In the genomic region with DNA sequence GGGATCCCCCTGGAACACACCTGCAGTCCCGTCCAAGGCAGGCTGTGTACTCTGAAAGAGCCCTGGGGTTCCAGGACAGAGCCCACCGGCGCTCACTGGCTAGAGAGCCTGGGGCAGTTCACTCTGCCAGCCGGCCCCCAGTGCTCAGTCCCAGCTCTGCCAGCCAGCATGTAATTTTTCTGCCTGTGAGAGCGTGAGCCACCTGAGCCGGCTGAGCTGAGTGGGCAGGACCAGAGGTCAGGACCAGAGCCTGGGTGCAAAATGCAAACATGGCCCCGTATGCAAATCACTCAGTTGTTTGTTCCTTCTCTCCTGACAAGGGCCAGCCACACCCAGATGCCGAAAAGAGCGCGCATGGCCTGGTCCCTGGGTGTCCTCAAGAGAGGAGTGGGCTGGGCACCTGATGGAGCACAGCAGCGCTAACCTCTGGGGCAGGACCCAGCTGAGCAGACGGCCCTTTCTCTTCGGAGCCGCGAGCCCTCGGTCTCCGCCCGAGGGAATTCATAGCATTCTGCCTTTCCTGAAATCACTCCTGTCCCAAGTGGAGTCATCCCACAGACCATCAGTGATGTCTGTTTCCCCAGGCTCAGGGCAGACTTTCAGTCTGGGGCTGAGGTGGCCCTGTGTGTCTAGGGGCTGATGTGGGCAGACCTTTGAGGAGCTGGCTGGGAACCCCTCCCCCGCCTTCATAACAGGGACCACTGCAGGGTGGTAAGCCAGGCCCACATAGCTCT, we compare ENCODE assay signal across 8 cellular contexts. TPM values are rescaled to one million over a fixed set of nuclear protein-coding genes. Genes with fewer than 3 reads are reported as not detected.
DNase-seq lines count a peak whose midpoint lies in the region; ATAC-seq and TF ChIP-seq lines count a peak whose summit lies in the region.

No MANE protein-coding gene starts in this region.

- ATAC-seq in GM18505 (IDR thresholded peaks at IDR 0.05; ENCODE audit: unreplicated experiment) (peak; percentile 21), HG02571 (IDR thresholded peaks at IDR 0.05; ENCODE audit: unreplicated experiment) (peak; percentile 46), GM18519 (IDR thresholded peaks at IDR 0.05; ENCODE audit: low FRiP score, unreplicated experiment) (no peak)

- no peak for TF ChIP-seq CTCF in Peyer's patch (IDR thresholded peaks at IDR 0.05)

- H4K91ac ChIP-seq in neuronal stem cell (ENCODE audit: low read depth, low read length, poor library complexity) = no peak overlapping the region

- no peaks in the 10 kb centered on the region for H3K79me1 ChIP-seq in neuronal stem cell (ENCODE audit: low read depth, low read length)

- H3K4me1 ChIP-seq in Peyer's patch = peaks cover 9 to 63% (median 41%) of the 10 kb centered on the region in 4 donors
- H3K4me1 ChIP-seq in neuronal stem cell (ENCODE audit: control insufficient read depth in 2 of 2, insufficient read depth in 1 of 2, low read depth in 1 of 2, low read length in 2 of 2) = peaks cover 31 to 33% of the 10 kb centered on the region in 2 donors

- peak overlapping the region; percentile 61 for H3K23ac ChIP-seq in neuronal stem cell (ENCODE audit: low read depth, low read length, poor library complexity)

- H2BK15ac ChIP-seq in neuronal stem cell (ENCODE audit: low read length) = peak overlapping the region; percentile 99

- no peak overlapping the region for H3K4me2 ChIP-seq in neuronal stem cell (ENCODE audit: insufficient read depth, low read length, poor library complexity, severe bottlenecking)

- no CpG with 5 or more reads among the region's 19 CpGs for WGBS in neuronal stem cell (ENCODE audit: extremely low coverage in 2 of 2, insufficient read length in 2 of 2, insufficient replicate concordance in 1 of 2), 2 donors

- peak overlapping the region; percentile 95 for H3K14ac ChIP-seq in neuronal stem cell (ENCODE audit: low read length)

- H3K27ac ChIP-seq in Peyer's patch (peak overlapping the region; percentile 87 to 94 (median 90)), neuronal stem cell (replicated peaks; ENCODE audit: low read length) (peak overlapping the region; percentile 42)

- peak overlapping the region; percentile 59 for H2AFZ ChIP-seq in neuronal stem cell (ENCODE audit: low read length)

- H2BK5ac ChIP-seq in neuronal stem cell (ENCODE audit: low read length) = peak overlapping the region; percentile 89

- H3K36me3 ChIP-seq in Peyer's patch (no peaks in the 10 kb centered on the region), neuronal stem cell (replicated peaks in 1 of 2; ENCODE audit: control insufficient read depth in 2 of 2, insufficient read depth in 2 of 2, low read length in 2 of 2) (no peaks in the 10 kb centered on the region)

- DNase-seq in Peyer's patch = peak in 2 of 3 donors; percentile 86 to 92
- DNase-seq in neuronal stem cell (ENCODE audit: low spot score) = no peak
- DNase-seq in activated CD4-positive, alpha-beta T cell treated with anti-CD3 and anti-CD28 coated beads, Interleukin-2, amount 50 U/mL, for 48 hours = no peak
- no peak for DNase-seq in cortex of kidney (lab: John Stamatoyannopoulos, UW)
- DNase-seq in stimulated activated CD4-positive, alpha-beta T cell treated with anti-CD3 and anti-CD28 coated beads, Interleukin-15, amount 100 ng/mL, for 24 hours = no peak

- H2BK120ac ChIP-seq in neuronal stem cell (ENCODE audit: low read depth, low read length) = peak overlapping the region; percentile 56

- H3K18ac ChIP-seq in neuronal stem cell (ENCODE audit: low read length) = peak overlapping the region; percentile 95

- H3K9me3 ChIP-seq in Peyer's patch = no peaks in the 10 kb centered on the region
- H3K9me3 ChIP-seq in neuronal stem cell (replicated peaks in 1 of 2; ENCODE audit: control insufficient read depth in 2 of 2, insufficient read depth in 1 of 2, low read depth in 1 of 2, low read length in 2 of 2) = no peaks in the 10 kb centered on the region

- peak overlapping the region; percentile 99 for H2AK5ac ChIP-seq in neuronal stem cell (ENCODE audit: low read depth, low read length)

- peak overlapping the region in 2 of 4 donors; percentile 32 to 44 for H3K4me3 ChIP-seq in Peyer's patch
- H3K4me3 ChIP-seq in neuronal stem cell (ENCODE audit: low read length in 2 of 2) = no peak overlapping the region

- H2BK12ac ChIP-seq in neuronal stem cell (ENCODE audit: low read length) = peak overlapping the region; percentile 99

- TF ChIP-seq POLR2A in GM18505 (IDR thresholded peaks at IDR 0.05; ENCODE audit: borderline replicate concordance, extremely low read depth, insufficient read depth, insufficient read length) (peak; percentile 97), Peyer's patch (IDR thresholded peaks at IDR 0.05) (no peak)

- H3K9ac ChIP-seq in neuronal stem cell (ENCODE audit: low read depth, low read length, poor library complexity) = peak overlapping the region; percentile 70

- peak overlapping the region; percentile 87 for H3K4ac ChIP-seq in neuronal stem cell (ENCODE audit: low read length)

- H3K27me3 ChIP-seq in Peyer's patch = no peaks in the 10 kb centered on the region
- no peaks in the 10 kb centered on the region for H3K27me3 ChIP-seq in neuronal stem cell (ENCODE audit: control insufficient read depth in 3 of 3, insufficient read depth in 3 of 3, low read depth in 1 of 3, low read length in 3 of 3)

- no peak overlapping the region for H4K8ac ChIP-seq in neuronal stem cell (ENCODE audit: low read depth, low read length)

RNA-seq across cellular contexts. Expression of gene PTMA, which starts 36.5 kb away (rescaled TPM):
- total RNA-seq in Peyer's patch = 1,000 to 10,000 TPM in 1 of 4 donors, 100 to 1,000 TPM in 3; 316 to 1,049 (median 353) TPM
- 3,606 TPM for polyA plus RNA-seq in neuronal stem cell (2013, experiment 1 of 2)
- polyA plus RNA-seq in neuronal stem cell (2013, experiment 2 of 2) = 3,678 TPM

Comparison
In these comparisons a context has a peak if more than half of its experiments do, and no peak if none do; other contexts are left out.
1. DNase-seq: peak in Peyer's patch (2 of 3); none in neuronal stem cell (single experiment), activated CD4-positive, alpha-beta T cell treated with anti-CD3 and anti-CD28 coated beads, Interleukin-2, amount 50 U/mL, for 48 hours (0 of 2), cortex of kidney (single experiment) and stimulated activated CD4-positive, alpha-beta T cell treated with anti-CD3 and anti-CD28 coated beads, Interleukin-15, amount 100 ng/mL, for 24 hours (single experiment).